Comparison of ENCODE assay signal across 8 cellular contexts in genomic region chr15:75639709-75640482, GRCh38. TPM values are rescaled to one million over a fixed set of nuclear protein-coding genes. Genes with fewer than 3 reads are reported as not detected.
DNase-seq lines count a peak whose midpoint lies in the region; ATAC-seq and TF ChIP-seq lines count a peak whose summit lies in the region.

Gene IMP3, minus strand, starts transcription at chr15:75640224. Its CDS starts 56 bp downstream, at chr15:75640168.

- peak within 1 kb of the TSS; percentile 91 for H3K9ac ChIP-seq in mucosa of stomach (ENCODE audit: low read length)

- H3K36me3 Mint-ChIP-seq in activated T-cell treated with anti-CD3 and anti-CD28 coated beads, Interleukin-2, amount 50 U/mL, for 24 hours (ENCODE audit: low read depth) = peaks cover 46% of the 10 kb centered on the region

- H3K4me3 Mint-ChIP-seq in activated T-cell treated with anti-CD3 and anti-CD28 coated beads, Interleukin-2, amount 50 U/mL, for 24 hours = peak within 1 kb of the TSS; percentile 96

- peak within 1 kb of the TSS; percentile 52 for H3K4me3 ChIP-seq in mucosa of stomach (ENCODE audit: low read length)

- in situ Hi-C loops in KBM-7 (cut with MboI; ENCODE audit: low pct_unique_long_range_greater_than_20kb, low sequenced_read_pairs) = no loop called here

- H3K27ac Mint-ChIP-seq in activated T-cell treated with anti-CD3 and anti-CD28 coated beads, Interleukin-2, amount 50 U/mL, for 24 hours = peak within 1 kb of the TSS; percentile 97

- peaks cover 33% of the 10 kb centered on the region for H3K4me1 Mint-ChIP-seq in activated T-cell treated with anti-CD3 and anti-CD28 coated beads, Interleukin-2, amount 50 U/mL, for 24 hours (ENCODE audit: low read depth)

- peaks cover 31% of the 10 kb centered on the region for H3K4me1 ChIP-seq in mucosa of stomach (ENCODE audit: control insufficient read depth, insufficient read depth, low read length)

- no peaks in the 10 kb centered on the region for H3K27me3 Mint-ChIP-seq in activated T-cell treated with anti-CD3 and anti-CD28 coated beads, Interleukin-2, amount 50 U/mL, for 24 hours

- ATAC-seq in GM21717 (IDR thresholded peaks at IDR 0.05; ENCODE audit: unreplicated experiment) = peak; percentile 89

- H3K9me3 ChIP-seq in mucosa of stomach (ENCODE audit: control insufficient read depth, low read length) = no peaks in the 10 kb centered on the region

- DNase-seq in DMS153 treated with DMSO at 0.1 percent for 48 hours (lab: John Stamatoyannopoulos, UW; ENCODE audit: unreplicated experiment) = peak; percentile 60
- peak; percentile 100 for DNase-seq in KBM-7
- DNase-seq in activated T-cell treated with anti-CD3 and anti-CD28 coated beads, Interleukin-2, amount 50 U/mL, for 24 hours = peak; percentile 93
- DNase-seq in erythroblast (lab: John Stamatoyannopoulos, UW) = peak; percentile 97
- DNase-seq in stimulated activated CD8-positive, alpha-beta memory T cell treated with anti-CD3 and anti-CD28 coated beads, Interleukin-7, amount 100 ng/mL, for 1 hour (ENCODE audit: low read depth in 2 of 2) = peak; percentile 83 to 85

- no peaks in the 10 kb centered on the region for H3K27me3 ChIP-seq in mucosa of stomach (ENCODE audit: control insufficient read depth, insufficient read depth, low read length)

- no peaks in the 10 kb centered on the region for H3K9me3 Mint-ChIP-seq in activated T-cell treated with anti-CD3 and anti-CD28 coated beads, Interleukin-2, amount 50 U/mL, for 24 hours

- peak; percentile 99 for TF ChIP-seq POLR2A in erythroblast (IDR thresholded peaks at IDR 0.05; ENCODE audit: low read length)

- no peaks in the 10 kb centered on the region for H3K36me3 ChIP-seq in mucosa of stomach (ENCODE audit: control insufficient read depth, insufficient read depth, low read length)

TF ChIP-seq in PFSK-1, 5 proteins besides CTCF, POLR2A, EP300 and RAD21:
- TF ChIP-seq TAF1 (IDR thresholded peaks at IDR 0.05; ENCODE audit: borderline replicate concordance, insufficient read depth, low read length) (peak; percentile 93), FOXP2 (optimal IDR thresholded peaks at IDR 0.05; ENCODE audit: borderline replicate concordance, extremely low read depth, extremely low read length, insufficient read depth) (peak; percentile 63), REST (IDR thresholded peaks at IDR 0.05; ENCODE audit: insufficient read depth in 1 of 2, low read depth in 2 of 2, low read length in 2 of 2) (peak; percentile 27 to 60; a peak in 2 of 4 replicates), SIN3A (IDR thresholded peaks at IDR 0.05; ENCODE audit: borderline replicate concordance, insufficient read depth, low read length) (peak; percentile 48; the same call in 1 of the 2 replicates), POLR2AphosphoS5 (IDR thresholded peaks at IDR 0.05; ENCODE audit: low read depth, low read length) (peak; percentile 96)

RNA-seq across cellular contexts. Expression of gene IMP3, which starts in this region (rescaled TPM):
- 96.7 TPM for polyA plus RNA-seq in PFSK-1 (2012; ENCODE audit: insufficient read length, low read depth)

Comparison
In these comparisons a context has a peak if more than half of its experiments do, and no peak if none do; other contexts are left out.
1. Peak in every context shown above with its lines: DNase-seq, ATAC-seq and H3K4me3 ChIP-seq.